ENCODE assay signal across 21 cellular contexts in genomic region chr12:56989866-56990610, GRCh38. TPM values are rescaled to one million over a fixed set of nuclear protein-coding genes. Genes with fewer than 3 reads are reported as not detected.
"Had no signal": no experiment of that assay in that cellular context is flagged by ENCODE, and none has a peak within 500 bp of the region (broad histone marks: within the 10 kb centered on the region; RNA-seq: fewer than 3 reads in every experiment).

No MANE protein-coding gene starts in this region.

- H3K27me3 Mint-ChIP-seq: activated naive CD4-positive, alpha-beta T cell treated with anti-CD3 and anti-CD28 coated beads, Interleukin-2, amount 50 U/mL, for 24 hours had no signal

- H3K27me3 ChIP-seq: cardiac muscle cell, dorsolateral prefrontal cortex, sigmoid colon, tibial nerve had no signal

- H3K36me3 ChIP-seq: cardiac muscle cell, WERI-Rb-1 had no signal

- H3K79me2 ChIP-seq: parathyroid adenoma had no signal

- DNase-seq: activated CD4-positive, alpha-beta T cell treated with anti-CD3 and anti-CD28 coated beads for 1 hour; activated effector memory CD4-positive, alpha-beta T cell treated with anti-CD3 and anti-CD28 coated beads, Interleukin-2, amount 50 U/mL, for 16 hours; dorsolateral prefrontal cortex; hypothalamus; sigmoid colon; stimulated activated CD4-positive, alpha-beta T cell treated with anti-CD3 and anti-CD28 coated beads, Interleukin-12 subunit alpha, Interleukin-12 subunit beta, amount 100 ng/mL, for 4 hours; stimulated activated CD4-positive, alpha-beta T cell treated with anti-CD3 and anti-CD28 coated beads, Interleukin-1b, Interleukin-23, amount 100 ng/mL, for 48 hours; stimulated activated naive CD4-positive, alpha-beta T cell treated with Interleukin-2 at 50 U/mL for 16 hours; T-helper 2 cell; WERI-Rb-1 had no signal

- H3K27ac ChIP-seq: parathyroid adenoma, WERI-Rb-1 had no signal

- H3K27ac Mint-ChIP-seq: activated naive CD4-positive, alpha-beta T cell treated with anti-CD3 and anti-CD28 coated beads, Interleukin-2, amount 50 U/mL, for 24 hours; endodermal cell; mesothelial cell of epicardium; nephron had no signal

- H3K36me3 Mint-ChIP-seq: activated naive CD4-positive, alpha-beta T cell treated with anti-CD3 and anti-CD28 coated beads, Interleukin-2, amount 50 U/mL, for 24 hours had no signal

- H3K4me3 Mint-ChIP-seq: activated naive CD4-positive, alpha-beta T cell treated with anti-CD3 and anti-CD28 coated beads, Interleukin-2, amount 50 U/mL, for 24 hours; endodermal cell; mesothelial cell of epicardium; nephron had no signal

- H3K9ac ChIP-seq: parathyroid adenoma had no signal

- H3K4me3 ChIP-seq: cardiac muscle cell, dorsolateral prefrontal cortex, sigmoid colon, tibial nerve had no signal

- H3K9me3 Mint-ChIP-seq: activated naive CD4-positive, alpha-beta T cell treated with anti-CD3 and anti-CD28 coated beads, Interleukin-2, amount 50 U/mL, for 24 hours; endodermal cell; mesothelial cell of epicardium; nephron had no signal

- H3K9me3 ChIP-seq: sigmoid colon, tibial nerve had no signal

- H2AFZ ChIP-seq: parathyroid adenoma had no signal

RNA-seq across cellular contexts. Expression of gene TAC3, which starts 26.3 kb away (rescaled TPM):
- total RNA-seq: chondrocyte, epithelial cell of proximal tubule, lung microvascular endothelial cell, tibial nerve had no signal

RNA-seq across cellular contexts. Expression of gene RDH16, which starts 32.6 kb away (rescaled TPM):
- total RNA-seq: chondrocyte had no signal

RNA-seq across cellular contexts. Expression of gene SDR9C7, which starts 55.8 kb away (rescaled TPM):
- total RNA-seq: chondrocyte, endodermal cell, epithelial cell of proximal tubule, lung microvascular endothelial cell, tibial nerve had no signal

RNA-seq across cellular contexts. Expression of gene MYO1A, which starts 59.9 kb away (rescaled TPM):
- total RNA-seq: cardiac muscle cell, chondrocyte, epithelial cell of proximal tubule, frontal cortex, lung microvascular endothelial cell had no signal
